ENCODE assay signal across 8 cellular contexts in genomic region chr16:30997887-30998711, GRCh38. TPM values are rescaled to one million over a fixed set of nuclear protein-coding genes. Genes with fewer than 3 reads are reported as not detected.
DNase-seq lines count a peak whose midpoint lies in the region; ATAC-seq and TF ChIP-seq lines count a peak whose summit lies in the region.

No MANE protein-coding gene starts in this region.

- H3K36me3 ChIP-seq in IMR-90 (ENCODE audit: control insufficient read depth, insufficient read depth, low read length), result peaks cover 1% of the 10 kb centered on the region; the same call in 1 of the 2 replicates
- H3K36me3 ChIP-seq in mesenchymal stem cell (ENCODE audit: control insufficient read depth in 1 of 2, insufficient read depth in 2 of 2, low read depth in 1 of 2, low read length in 2 of 2), result peaks cover 2 to 9% of the 10 kb centered on the region in 2 experiments
- H3K36me3 ChIP-seq in body of pancreas (replicated peaks in 1 of 2; ENCODE audit: insufficient read depth in 1 of 2, low read depth in 2 of 2), result no peaks in the 10 kb centered on the region

- peak overlapping the region; percentile 95 for H2BK5ac ChIP-seq in IMR-90 (ENCODE audit: low read depth, low read length, poor library complexity, severe bottlenecking)
- H2BK5ac ChIP-seq in mesenchymal stem cell (ENCODE audit: low read depth, low read length, poor library complexity, severe bottlenecking), result peak overlapping the region; percentile 91

- peak overlapping the region; percentile 75 for H3K4me3 Mint-ChIP-seq in chondrocyte (ENCODE audit: unreplicated experiment)

- H2AK5ac ChIP-seq in IMR-90 (ENCODE audit: low read depth, low read length) (peak overlapping the region; percentile 98), mesenchymal stem cell (ENCODE audit: low read length, severe bottlenecking) (peak overlapping the region; percentile 61)

- H4K5ac ChIP-seq in IMR-90 (ENCODE audit: low read depth, low read length), result peak overlapping the region; percentile 72

- dilution Hi-C loops in IMR-90 (cut with HindIII; ENCODE audit: low sequenced_read_pairs, unreplicated experiment), result no loop called here

- H3K4me1 ChIP-seq in IMR-90 (ENCODE audit: control insufficient read depth, insufficient read depth, low read length) (peaks cover 27% of the 10 kb centered on the region), mesenchymal stem cell (ENCODE audit: control insufficient read depth, insufficient read depth, low read depth, low read length) (peaks cover 29% of the 10 kb centered on the region), body of pancreas (peaks cover 34% of the 10 kb centered on the region)

- H2BK20ac ChIP-seq in IMR-90 (ENCODE audit: low read depth, low read length), result peak overlapping the region; percentile 95

- intact Hi-C loops in IMR-90 (cut with micrococcal nuclease), result loop anchor here (2.0 to 5.0 kb wide), 2 partner anchors 35 to 74 kb away; partner anchors contain the start of genes STX4, ZNF646 and ZNF668
- intact Hi-C loops in body of pancreas (cut with DNase I), result no loop called here

- peak overlapping the region; percentile 89 for H2BK120ac ChIP-seq in IMR-90 (ENCODE audit: low read depth, low read length)
- no peak overlapping the region for H2BK120ac ChIP-seq in mesenchymal stem cell (ENCODE audit: low read depth, low read length)

- H3K4me2 ChIP-seq in IMR-90 (ENCODE audit: low read depth, low read length) (peak overlapping the region; percentile 83), mesenchymal stem cell (ENCODE audit: low read length, poor library complexity, severe bottlenecking) (peak overlapping the region; percentile 66)

- H3K27ac ChIP-seq in IMR-90 (ENCODE audit: insufficient read depth, low read length), result peak overlapping the region; percentile 69
- peak overlapping the region; percentile 98 for H3K27ac ChIP-seq in mesenchymal stem cell (ENCODE audit: low read length, poor library complexity, severe bottlenecking)
- peak overlapping the region in 2 of 4 donors; percentile 55 to 81 for H3K27ac ChIP-seq in body of pancreas

- peak overlapping the region; percentile 57 for H3K9ac ChIP-seq in IMR-90 (ENCODE audit: low read depth, low read length)
- peak overlapping the region; percentile 92 for H3K9ac ChIP-seq in mesenchymal stem cell (ENCODE audit: low read length)

- H3K56ac ChIP-seq in IMR-90 (ENCODE audit: extremely low read depth, insufficient read depth, low read length), result peak overlapping the region; percentile 86

- H3K9me3 ChIP-seq in IMR-90 (ENCODE audit: control insufficient read depth, insufficient read depth, low read length), result no peaks in the 10 kb centered on the region
- H3K9me3 ChIP-seq in mesenchymal stem cell (ENCODE audit: control insufficient read depth, low read length), result no peaks in the 10 kb centered on the region
- H3K9me3 ChIP-seq in body of pancreas, result no peaks in the 10 kb centered on the region

- H3K4me3 ChIP-seq in IMR-90 (ENCODE audit: insufficient read depth, low read depth, low read length), result no peak overlapping the region
- H3K4me3 ChIP-seq in mesenchymal stem cell (ENCODE audit: insufficient read depth in 1 of 2, low read depth in 1 of 2, low read length in 2 of 2), result peak overlapping the region in 1 of 2 experiments; percentile 69
- no peak overlapping the region for H3K4me3 ChIP-seq in body of pancreas

- no peaks in the 10 kb centered on the region for H3K9me3 Mint-ChIP-seq in chondrocyte (ENCODE audit: low read depth)

- no peak for TF ChIP-seq RAD21 in IMR-90 (IDR thresholded peaks at IDR 0.05; ENCODE audit: low read length)

- no peaks in the 10 kb centered on the region for H4K20me1 ChIP-seq in IMR-90 (ENCODE audit: insufficient read depth, low read length)

- CTCF ChIA-PET in IMR-90 (lab: Yijun Ruan, JAX), result interaction anchor here (0.5 to 0.9 kb wide), 4 partner anchors 13 to 456 kb away, joined by 3 to 4 read pairs (median 4); partner anchors contain the start of gene HSD3B7

- peak overlapping the region; percentile 97 for H3K14ac ChIP-seq in IMR-90 (replicated peaks; ENCODE audit: low read depth, low read length)
- H3K14ac ChIP-seq in mesenchymal stem cell (ENCODE audit: low read length in 2 of 2), result peak overlapping the region in 1 of 2 experiments; percentile 99

- H3K4me1 Mint-ChIP-seq in chondrocyte (ENCODE audit: low read depth), result peaks cover 31% of the 10 kb centered on the region

- TF ChIP-seq POLR2A in IMR-90 (IDR thresholded peaks at IDR 0.05; ENCODE audit: low read depth, low read length) (peak; percentile 52; the same call in 1 of the 2 replicates), body of pancreas (IDR thresholded peaks at IDR 0.05) (no peak)

- peak overlapping the region; percentile 95 for H4K91ac ChIP-seq in IMR-90 (ENCODE audit: insufficient read depth, low read depth, low read length)
- H4K91ac ChIP-seq in mesenchymal stem cell (ENCODE audit: low read length), result peak overlapping the region; percentile 59

- peak; percentile 93 for DNase-seq in ACHN
- DNase-seq in IMR-90, result peak; percentile 84
- no peak for DNase-seq in chondrocyte (ENCODE audit: low spot score)
- DNase-seq in mesenchymal stem cell, result peak; percentile 78
- no peak for DNase-seq in NK-92 treated with Interleukin-12 subunit alpha and Interleukin-12 subunit beta, amount 100 ng/mL, for 24 hours (lab: John Stamatoyannopoulos, UW)
- DNase-seq in activated effector memory CD4-positive, alpha-beta T cell treated with Interleukin-2 at 50 U/mL for 16 hours, result no peak
- no peak for DNase-seq in RPMI8226
- no peak for DNase-seq in body of pancreas

- H3K23ac ChIP-seq in IMR-90 (ENCODE audit: low read depth, low read length) (peak overlapping the region; percentile 92), mesenchymal stem cell (ENCODE audit: low read length in 2 of 2) (peak overlapping the region in 1 of 2 experiments; percentile 84)

- no peaks in the 10 kb centered on the region for H3K36me3 Mint-ChIP-seq in chondrocyte (ENCODE audit: low read depth)

- peak overlapping the region; percentile 70; the same call in 1 of the 2 replicates for H3K18ac ChIP-seq in IMR-90 (ENCODE audit: low read depth, low read length)
- H3K18ac ChIP-seq in mesenchymal stem cell (ENCODE audit: low read depth in 1 of 2, low read length in 2 of 2), result peak overlapping the region in 1 of 2 experiments; percentile 94

- peaks cover 0 to 18% of the 10 kb centered on the region in 2 experiments; a peak in 1 of 4 replicates for H3K79me1 ChIP-seq in IMR-90 (ENCODE audit: low read depth in 1 of 2, low read length in 2 of 2)
- H3K79me1 ChIP-seq in mesenchymal stem cell (replicated peaks; ENCODE audit: low read length, poor library complexity, severe bottlenecking), result peaks cover 11% of the 10 kb centered on the region

- peak overlapping the region; percentile 92 for H2AK9ac ChIP-seq in IMR-90 (replicated peaks; ENCODE audit: low read depth, low read length, poor library complexity)

- peak overlapping the region; percentile 90 for H3K27ac Mint-ChIP-seq in chondrocyte (ENCODE audit: unreplicated experiment)

- 42% methylated on average over 6 of the region's 18 CpGs; no CpG with 5 or more reads in 1 of the 2 experiments for WGBS in IMR-90 (ENCODE audit: extremely low coverage in 2 of 2, insufficient read length in 1 of 2), 2 experiments
- 32% methylated on average over 18 of the region's 18 CpGs for WGBS in mesenchymal stem cell
- 68 to 70% methylated on average over 10 to 18 of the region's 18 CpGs for WGBS in body of pancreas, 2 donors

- H3K27me3 Mint-ChIP-seq in chondrocyte (ENCODE audit: low read depth), result no peaks in the 10 kb centered on the region

- no TSS peak for BruUV-seq in IMR-90 (replicated peaks; lab: Mats Ljungman, UMichigan)

- peak overlapping the region in 1 of 2 experiments; percentile 59 for H2BK12ac ChIP-seq in mesenchymal stem cell (ENCODE audit: low read length in 2 of 2)

- H2BK15ac ChIP-seq in IMR-90 (ENCODE audit: low read depth, low read length) (peak overlapping the region; percentile 91), mesenchymal stem cell (ENCODE audit: low read depth, poor library complexity, severe bottlenecking) (no peak overlapping the region)

- peaks cover 18% of the 10 kb centered on the region for H3K9me1 ChIP-seq in IMR-90 (ENCODE audit: insufficient read depth, low read length)

- no peaks in the 10 kb centered on the region for H3K27me3 ChIP-seq in IMR-90 (ENCODE audit: control insufficient read depth, insufficient read depth, low read length)
- H3K27me3 ChIP-seq in mesenchymal stem cell (ENCODE audit: control insufficient read depth in 1 of 2, insufficient read depth in 1 of 2, low read length in 2 of 2), result no peaks in the 10 kb centered on the region
- no peaks in the 10 kb centered on the region for H3K27me3 ChIP-seq in body of pancreas

- ATAC-seq in IMR-90 (ENCODE audit: low read depth) (peak; percentile 79), body of pancreas (no peak)

- H4K8ac ChIP-seq in IMR-90 (ENCODE audit: low read depth in 2 of 2, low read length in 2 of 2) (peak overlapping the region; percentile 94 to 96), mesenchymal stem cell (ENCODE audit: low read length) (peak overlapping the region; percentile 90)

- POLR2A ChIA-PET in IMR-90 (lab: Charles Lee; ENCODE audit: unreplicated experiment), result interaction anchor here (0.6 to 1.0 kb wide), 4 partner anchors 9 to 474 kb away, joined by 3 to 6 read pairs (median 4); partner anchors contain the start of gene TGFB1I1

- in situ Hi-C loops in ACHN (cut with HindIII; ENCODE audit: low pct_ligation_motif_present, low pct_unique_long_range_greater_than_20kb, low sequenced_read_pairs), result no loop called here
- in situ Hi-C loops in IMR-90 (cut with MboI; ENCODE audit: low sequenced_read_pairs), result loop anchor here (10.0 to 25.0 kb wide), 2 partner anchors 447 to 714 kb away; partner anchors contain the start of gene ZNF843

- H3K4ac ChIP-seq in IMR-90 (ENCODE audit: low read depth, low read length), result peak overlapping the region; percentile 97
- peak overlapping the region; percentile 71 to 86 for H3K4ac ChIP-seq in mesenchymal stem cell (ENCODE audit: low read depth in 1 of 2, low read length in 2 of 2)

- TF ChIP-seq CTCF in IMR-90 (conservative IDR thresholded peaks at IDR 0.05; ENCODE audit: low read depth, low read length) (no peak), chondrocyte (IDR thresholded peaks at IDR 0.05) (no peak), body of pancreas (IDR thresholded peaks at IDR 0.05) (no peak)

- H2AFZ ChIP-seq in IMR-90 (replicated peaks; ENCODE audit: low read length, poor library complexity) (peak overlapping the region; percentile 91), mesenchymal stem cell (ENCODE audit: low read depth, low read length) (peak overlapping the region; percentile 96)

RNA-seq across cellular contexts. Expression of gene STX1B, which starts 12.3 kb away (rescaled TPM):
- total RNA-seq in IMR-90 (2012; rRNA removed) (3.9 TPM in 2 replicates), chondrocyte (1.4 to 4.0 TPM (median 1.7 TPM) in 3 replicates), body of pancreas (under 1 TPM; 0.26 to 0.33 TPM)
- 11.4 and 14.9 TPM in 2 replicates for polyA plus RNA-seq in IMR-90 (2012; rRNA removed)
- polyA plus RNA-seq in IMR-90 (2012; cell fraction: cytosol; rRNA removed), result 3.8 and 4.4 TPM in 2 replicates
- polyA plus RNA-seq in IMR-90 (2012; cell fraction: nucleus; rRNA removed; ENCODE audit: low replicate concordance), result 152 and 177 TPM in 2 replicates
- 0.47 TPM for polyA plus RNA-seq in mesenchymal stem cell (2013, experiment 1 of 2)
- polyA plus RNA-seq in mesenchymal stem cell (2013, experiment 2 of 2), result 0.37 TPM

RNA-seq across cellular contexts. Expression of gene HSD3B7, which starts 13.1 kb away (rescaled TPM):
- total RNA-seq in IMR-90 (2012; rRNA removed) (9.4 and 11.3 TPM in 2 replicates), chondrocyte (10.8 to 12.4 TPM (median 12.3 TPM) in 3 replicates), body of pancreas (10 to 100 TPM; 20.5 to 21.4 TPM)
- polyA plus RNA-seq in IMR-90 (2012; rRNA removed), result 8.5 and 9.3 TPM in 2 replicates
- 9.7 and 12.6 TPM in 2 replicates for polyA plus RNA-seq in IMR-90 (2012; cell fraction: cytosol; rRNA removed)
- polyA plus RNA-seq in IMR-90 (2012; cell fraction: nucleus; rRNA removed; ENCODE audit: low replicate concordance), result 10.7 and 21.0 TPM in 2 replicates
- polyA plus RNA-seq in mesenchymal stem cell (2013, experiment 1 of 2), result 9.2 TPM
- 9.4 TPM for polyA plus RNA-seq in mesenchymal stem cell (2013, experiment 2 of 2)

RNA-seq across cellular contexts. Expression of gene STX4, which starts 35.3 kb away (rescaled TPM):
- 23.5 and 25.0 TPM in 2 replicates for total RNA-seq in IMR-90 (2012; rRNA removed)
- polyA plus RNA-seq in IMR-90 (2012; rRNA removed), result 66.4 and 67.9 TPM in 2 replicates
- 31.1 and 35.2 TPM in 2 replicates for polyA plus RNA-seq in IMR-90 (2012; cell fraction: cytosol; rRNA removed)
- 247 and 257 TPM in 2 replicates for polyA plus RNA-seq in IMR-90 (2012; cell fraction: nucleus; rRNA removed; ENCODE audit: low replicate concordance)
- 43.4 to 54.1 TPM (median 48.0 TPM) in 3 replicates for total RNA-seq in chondrocyte
- 80.0 TPM for polyA plus RNA-seq in mesenchymal stem cell (2013, experiment 1 of 2)
- polyA plus RNA-seq in mesenchymal stem cell (2013, experiment 2 of 2), result 81.0 TPM
- 10 to 100 TPM; 25.9 to 38.6 TPM for total RNA-seq in body of pancreas

RNA-seq across cellular contexts. Expression of gene SETD1A, which starts 40.5 kb away (rescaled TPM):
- 0.54 and 0.56 TPM in 2 replicates for total RNA-seq in IMR-90 (2012; rRNA removed)
- polyA plus RNA-seq in IMR-90 (2012; rRNA removed), result 5.8 and 6.5 TPM in 2 replicates
- 3.3 and 4.8 TPM in 2 replicates for polyA plus RNA-seq in IMR-90 (2012; cell fraction: cytosol; rRNA removed)
- polyA plus RNA-seq in IMR-90 (2012; cell fraction: nucleus; rRNA removed; ENCODE audit: low replicate concordance), result 16.4 and 29.7 TPM in 2 replicates
- total RNA-seq in chondrocyte, result 15.0 to 18.0 TPM (median 15.8 TPM) in 3 replicates
- 11.7 TPM for polyA plus RNA-seq in mesenchymal stem cell (2013, experiment 1 of 2)
- polyA plus RNA-seq in mesenchymal stem cell (2013, experiment 2 of 2), result 10.9 TPM
- 10 to 100 TPM in 1 of 2 donors, 1 to 10 TPM in 1; 4.7 to 10.9 TPM for total RNA-seq in body of pancreas

RNA-seq across cellular contexts. Expression of gene ORAI3, which starts 49.2 kb away (rescaled TPM):
- total RNA-seq in IMR-90 (2012; rRNA removed), result 6.8 and 6.9 TPM in 2 replicates
- polyA plus RNA-seq in IMR-90 (2012; rRNA removed), result 16.9 TPM in 2 replicates
- polyA plus RNA-seq in IMR-90 (2012; cell fraction: cytosol; rRNA removed), result 16.1 and 29.4 TPM in 2 replicates
- polyA plus RNA-seq in IMR-90 (2012; cell fraction: nucleus; rRNA removed; ENCODE audit: low replicate concordance), result 12.4 and 15.2 TPM in 2 replicates
- 10.3 to 16.0 TPM (median 15.6 TPM) in 3 replicates for total RNA-seq in chondrocyte
- 63.4 TPM for polyA plus RNA-seq in mesenchymal stem cell (2013, experiment 1 of 2)
- polyA plus RNA-seq in mesenchymal stem cell (2013, experiment 2 of 2), result 64.8 TPM
- 10 to 100 TPM in 1 of 2 donors, 1 to 10 TPM in 1; 7.9 to 27.2 TPM for total RNA-seq in body of pancreas

Comparison
In these comparisons a context has a peak if more than half of its experiments do, and no peak if none do; other contexts are left out.
1. DNase-seq: peak in ACHN (single experiment), IMR-90 (single experiment) and mesenchymal stem cell (single experiment); none in chondrocyte (single experiment), NK-92 treated with Interleukin-12 subunit alpha and Interleukin-12 subunit beta, amount 100 ng/mL, for 24 hours (single experiment), activated effector memory CD4-positive, alpha-beta T cell treated with Interleukin-2 at 50 U/mL for 16 hours (single experiment), RPMI8226 (single experiment) and body of pancreas (0 of 4).